In genomic region chr7:45721949-45722598, GRCh38 we compare ENCODE assay signal across 13 cellular contexts.
DNase-seq lines count a peak whose midpoint lies in the region; TF ChIP-seq lines count a peak whose summit lies in the region.
"Had no signal": no experiment of that assay in that cellular context is flagged by ENCODE, and none has a peak within 500 bp of the region (broad histone marks: within the 10 kb centered on the region; RNA-seq: fewer than 3 reads in every experiment).

No MANE protein-coding gene starts in this region.

- no peak overlapping the region for H3K4me2 ChIP-seq in SK-N-SH
- H3K4me2 ChIP-seq: A549 had no signal

- POLR2A ChIA-PET in SK-N-SH (lab: Yijun Ruan, JAX): no interaction called here

- no peaks in the 10 kb centered on the region for H3K9me2 ChIP-seq in SK-N-SH

- H3K36me3 ChIP-seq in SK-N-SH (replicated peaks in 1 of 2; ENCODE audit: control insufficient read depth in 1 of 2, insufficient read depth in 2 of 2, low read length in 1 of 2) (peaks cover 30 to 33% of the 10 kb centered on the region in 2 experiments), tibial nerve (peaks cover 4 to 51% (median 17%) of the 10 kb centered on the region in 3 donors)

- WGBS in SK-N-SH (ENCODE audit: low lambda C conversion rate): 95% methylated on average over 18 of the region's 19 CpGs
- WGBS in tibial nerve, 2 donors: 71 to 80% methylated on average over 18 to 19 of the region's 19 CpGs

- H4K20me1 ChIP-seq in SK-N-SH (ENCODE audit: insufficient read depth): no peaks in the 10 kb centered on the region

- H3K4me3 ChIP-seq in SK-N-SH (ENCODE audit: low read depth in 2 of 2, low read length in 1 of 2): no peak overlapping the region
- H3K4me3 ChIP-seq in fibroblast of villous mesenchyme (ENCODE audit: low read depth, low read length): no peak overlapping the region
- H3K4me3 ChIP-seq in retinal pigment epithelial cell (ENCODE audit: low read length): no peak overlapping the region
- no peak overlapping the region for H3K4me3 ChIP-seq in tibial nerve
- H3K4me3 ChIP-seq: A549, gastroesophageal sphincter, stomach had no signal

- H3K9ac ChIP-seq in SK-N-SH: no peak overlapping the region

- H3K9me3 ChIP-seq in SK-N-SH: no peaks in the 10 kb centered on the region
- H3K9me3 ChIP-seq in tibial nerve: peaks cover 0 to 3% (median 0%) of the 10 kb centered on the region in 4 donors
- H3K9me3 ChIP-seq: A549, gastroesophageal sphincter had no signal

- H3K79me2 ChIP-seq in SK-N-SH (ENCODE audit: insufficient read depth): no peaks in the 10 kb centered on the region

- no peak overlapping the region for H2AFZ ChIP-seq in SK-N-SH (ENCODE audit: low read depth)

- H3K27ac ChIP-seq in SK-N-SH (ENCODE audit: low read depth in 2 of 2, low read length in 1 of 2) (no peak overlapping the region), tibial nerve (no peak overlapping the region)
- H3K27ac ChIP-seq: A549, gastroesophageal sphincter, stomach had no signal

- CTCF ChIA-PET in SK-N-SH (lab: Yijun Ruan, JAX): interaction anchor here (1.0 to 1.6 kb wide), 2 partner anchors 9 to 59 kb away, joined by 3 to 4 read pairs; no protein-coding TSS in a partner anchor

- TF ChIP-seq CTCF in SK-N-SH (IDR thresholded peaks at IDR 0.05): peak; percentile 30
- peak; percentile 20 for TF ChIP-seq CTCF in fibroblast of villous mesenchyme (IDR thresholded peaks at IDR 0.05; ENCODE audit: insufficient read depth, low read depth, low read length)
- peak; percentile 10 for TF ChIP-seq CTCF in retinal pigment epithelial cell (conservative IDR thresholded peaks at IDR 0.05; ENCODE audit: low read depth, low read length)
- TF ChIP-seq CTCF in tibial nerve (IDR thresholded peaks at IDR 0.05): no peak

- H3F3A ChIP-seq in SK-N-SH (replicated peaks; ENCODE audit: insufficient read depth): peaks cover 4% of the 10 kb centered on the region

- H3K4me1 ChIP-seq in SK-N-SH (ENCODE audit: control insufficient read depth in 1 of 2, insufficient read depth in 2 of 2, low read depth in 1 of 2, low read length in 1 of 2) (no peaks in the 10 kb centered on the region; a peak in 1 of 4 replicates), tibial nerve (peaks cover 0 to 7% (median 0%) of the 10 kb centered on the region in 4 donors)
- H3K4me1 ChIP-seq: A549, gastroesophageal sphincter, stomach had no signal

- H3K27me3 ChIP-seq in SK-N-SH (ENCODE audit: insufficient read depth) (no peaks in the 10 kb centered on the region), tibial nerve (no peaks in the 10 kb centered on the region)
- H3K27me3 ChIP-seq: gastroesophageal sphincter, stomach had no signal

- TF ChIP-seq RAD21 in SK-N-SH (IDR thresholded peaks at IDR 0.05; ENCODE audit: low read length): no peak

- DNase-seq in NCI-H82 (lab: John Stamatoyannopoulos, UW) (peak; percentile 42), NCI-H82 treated with DMSO at 0.1 percent for 48 hours (lab: John Stamatoyannopoulos, UW; ENCODE audit: unreplicated experiment) (no peak), SK-N-SH (peak; percentile 37), fibroblast of villous mesenchyme (ENCODE audit: low read depth) (no peak), retinal pigment epithelial cell (ENCODE audit: low read depth) (no peak), tibial nerve (ENCODE audit: low spot score in 2 of 2) (no peak), kidney tubule cell (ENCODE audit: low spot score) (no peak)
- no peak for DNase-seq in stimulated activated CD4-positive, alpha-beta T cell treated with anti-CD3 and anti-CD28 coated beads, Interleukin-4, amount 100 ng/mL, for 24 hours
- DNase-seq: activated CD4-positive, alpha-beta memory T cell treated with anti-CD3 and anti-CD28 coated beads, Interleukin-2, amount 10 ng/mL, durations not matched to agents 7 days and 5 days; NCI-H2029; stomach had no signal

- TF ChIP-seq POLR2A in tibial nerve (IDR thresholded peaks at IDR 0.05): no peak

- TF ChIP-seq EP300 in SK-N-SH (IDR thresholded peaks at IDR 0.05; ENCODE audit: borderline replicate concordance in 1 of 2, low read depth in 1 of 2, low read length in 1 of 2) (no peak), tibial nerve (IDR thresholded peaks at IDR 0.05) (no peak)

TF ChIP-seq in SK-N-SH, 30 proteins besides CTCF, POLR2A, EP300 and RAD21:
- TF ChIP-seq PBX3 (IDR thresholded peaks at IDR 0.05) (no peak), MEF2A (IDR thresholded peaks at IDR 0.05; ENCODE audit: borderline replicate concordance, low read depth) (no peak), RXRA (IDR thresholded peaks at IDR 0.05; ENCODE audit: borderline replicate concordance, low read depth) (no peak), FOXJ3 (CRISPR knock-in tag; IDR thresholded peaks at IDR 0.05) (no peak), ELF1 (IDR thresholded peaks at IDR 0.05) (no peak), RCOR1 (IDR thresholded peaks at IDR 0.05; ENCODE audit: low read length) (no peak)
TF ChIP-seq in SK-N-SH: peak in this region for 0.

Comparison
In these comparisons a context has a peak if more than half of its experiments do, and no peak if none do; other contexts are left out.
1. DNase-seq: peak in NCI-H82 (single experiment) and SK-N-SH (single experiment); none in NCI-H82 treated with DMSO at 0.1 percent for 48 hours (single experiment), fibroblast of villous mesenchyme (single experiment), retinal pigment epithelial cell (single experiment), tibial nerve (0 of 2), kidney tubule cell (single experiment) and stimulated activated CD4-positive, alpha-beta T cell treated with anti-CD3 and anti-CD28 coated beads, Interleukin-4, amount 100 ng/mL, for 24 hours (single experiment).
2. CTCF ChIP-seq: peak in SK-N-SH (single experiment), fibroblast of villous mesenchyme (single experiment) and retinal pigment epithelial cell (single experiment); none in tibial nerve (0 of 5).